Comparison of ENCODE assay signal across 18 cellular contexts in the genomic region with DNA sequence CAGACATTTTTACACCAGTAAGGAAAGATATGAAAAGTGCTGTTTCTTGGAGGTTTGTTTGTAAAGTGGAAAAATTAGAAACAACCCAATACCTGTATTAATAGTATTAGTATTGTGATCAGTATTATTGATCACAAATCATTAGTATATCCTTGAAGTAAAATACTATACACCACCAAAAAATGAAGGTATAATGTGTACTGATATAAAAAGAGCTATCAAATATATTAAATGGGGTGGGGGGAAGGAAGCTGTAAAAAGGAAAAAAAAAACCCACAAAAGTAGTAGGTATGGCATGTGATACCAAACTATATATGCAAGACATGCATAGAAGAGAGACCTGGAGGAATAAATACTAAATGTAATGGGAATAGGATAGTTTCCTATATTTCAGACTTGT. TPM values are rescaled to one million over a fixed set of nuclear protein-coding genes. Genes with fewer than 3 reads are reported as not detected.
DNase-seq lines count a peak whose midpoint lies in the region; ATAC-seq, FAIRE-seq and TF ChIP-seq lines count a peak whose summit lies in the region.
"Had no signal": no experiment of that assay in that cellular context is flagged by ENCODE, and none has a peak within 500 bp of the region (broad histone marks: within the 10 kb centered on the region; RNA-seq: fewer than 3 reads in every experiment).

No MANE protein-coding gene starts in this region.

- DNase-seq in MCF 10A (ENCODE audit: unreplicated experiment) (no peak), breast epithelium (ENCODE audit: low spot score in 2 of 2) (no peak), PC-3 (no peak), keratinocyte (ENCODE audit: low read depth, low spot score) (no peak), epidermal melanocyte (ENCODE audit: insufficient read length, low spot score) (no peak)
- DNase-seq: 8988T, BE2C, DMS153, DMS79, GDM1, HCEC 1CT had no signal

- H3K9me3 ChIP-seq in breast epithelium (no peaks in the 10 kb centered on the region), PC-3 (ENCODE audit: low read length) (no peaks in the 10 kb centered on the region), keratinocyte (ENCODE audit: control insufficient read depth, low read depth, low read length) (no peaks in the 10 kb centered on the region)
- H3K9me3 ChIP-seq: BE2C had no signal

- no peaks in the 10 kb centered on the region for H3K9me1 ChIP-seq in keratinocyte (ENCODE audit: control insufficient read depth, extremely low read depth, insufficient read depth, low read length)

- H3K9ac ChIP-seq in PC-3 (ENCODE audit: low read length): no peak overlapping the region
- H3K9ac ChIP-seq in keratinocyte (ENCODE audit: control insufficient read depth, extremely low read depth, insufficient read depth, low read length): no peak overlapping the region

- dilution Hi-C loops in keratinocyte (cut with MboI; ENCODE audit: extremely low pct_ligation_motif_present, low sequenced_read_pairs): no loop called here

- no peak overlapping the region for H3K4me3 Mint-ChIP-seq in MCF 10A (ENCODE audit: unreplicated experiment)
- H3K4me3 Mint-ChIP-seq: CD4-positive, alpha-beta T cell; GM23338 had no signal

- TF ChIP-seq POLR2A in breast epithelium (IDR thresholded peaks at IDR 0.05): no peak

- no peak overlapping the region for H3K4me2 ChIP-seq in PC-3 (ENCODE audit: low read length)
- H3K4me2 ChIP-seq in keratinocyte (ENCODE audit: control insufficient read depth, extremely low read depth, insufficient read depth, low read depth, low read length): no peak overlapping the region
- H3K4me2 ChIP-seq: GM23338 had no signal

- peaks cover 86% of the 10 kb centered on the region for H3K79me2 ChIP-seq in PC-3 (ENCODE audit: low read length)
- H3K79me2 ChIP-seq in keratinocyte (ENCODE audit: control insufficient read depth, insufficient read depth, low read length): peaks cover 8% of the 10 kb centered on the region

- peak overlapping the region; percentile 21 for H3K27ac Mint-ChIP-seq in MCF 10A (ENCODE audit: low read depth, unreplicated experiment)
- H3K27ac Mint-ChIP-seq: CD4-positive, alpha-beta T cell; GM23338 had no signal

- TF ChIP-seq CTCF in MCF 10A (IDR thresholded peaks at IDR 0.05; ENCODE audit: unreplicated experiment) (no peak), breast epithelium (IDR thresholded peaks at IDR 0.05) (no peak), PC-3 (conservative IDR thresholded peaks at IDR 0.05; ENCODE audit: low read depth, low read length) (no peak), keratinocyte (optimal IDR thresholded peaks at IDR 0.05 in 1 of 3, IDR thresholded peaks at IDR 0.05 in 1 of 3, conservative IDR thresholded peaks at IDR 0.05 in 1 of 3; ENCODE audit: extremely low read depth in 1 of 3, insufficient read depth in 2 of 3, low read length in 3 of 3) (no peak)

- no peaks in the 10 kb centered on the region for H3K36me3 ChIP-seq in breast epithelium
- H3K36me3 ChIP-seq in PC-3 (ENCODE audit: low read depth, low read length): no peaks in the 10 kb centered on the region
- H3K36me3 ChIP-seq in keratinocyte (ENCODE audit: control insufficient read depth in 2 of 2, extremely low read depth in 1 of 2, insufficient read depth in 2 of 2, low read length in 2 of 2): no peaks in the 10 kb centered on the region
- H3K36me3 ChIP-seq: BE2C had no signal

- POLR2A ChIA-PET in MCF 10A (lab: Yijun Ruan, JAX): interaction anchor here (0.6 to 3.4 kb wide), 9 partner anchors 14 to 267 kb away, joined by 3 to 29 read pairs (median 6); a partner anchor contains a TSS
- POLR2A ChIA-PET in PC-3 (lab: Charles Lee; ENCODE audit: unreplicated experiment): interaction anchor here (0.7 kb wide), 1 partner anchor 175 kb away, joined by 4 read pairs; no protein-coding TSS in a partner anchor

- CTCF ChIA-PET in MCF 10A (lab: Yijun Ruan, JAX) (interaction anchor here (0.6 to 12.4 kb wide), 64 partner anchors 8 to 421 kb away, joined by 3 to 232 read pairs (median 6); a partner anchor contains a TSS), PC-3 (lab: Charles Lee) (interaction anchor here (0.6 to 1.4 kb wide), 8 partner anchors 47 to 287 kb away, joined by 3 to 22 read pairs (median 6); a partner anchor contains a TSS)

- BruUV-seq in MCF 10A (replicated peaks; lab: Mats Ljungman, UMichigan) (no TSS peak), PC-3 (replicated peaks; lab: Mats Ljungman, UMichigan) (no TSS peak)

- no peak overlapping the region for H3K4me3 ChIP-seq in breast epithelium
- no peak overlapping the region for H3K4me3 ChIP-seq in PC-3 (ENCODE audit: low read length)
- no peak overlapping the region for H3K4me3 ChIP-seq in keratinocyte (ENCODE audit: control insufficient read depth in 2 of 3, extremely low read depth in 1 of 3, insufficient read depth in 2 of 3, low read depth in 1 of 3, low read length in 3 of 3)
- H3K4me3 ChIP-seq: GM23338 had no signal

- H4K20me1 ChIP-seq in PC-3 (ENCODE audit: low read length): 0 out of 2 replicates have a peak, but pooled peaks cover 4% of the 10 kb centered on the region
- H4K20me1 ChIP-seq in keratinocyte (ENCODE audit: control insufficient read depth, extremely low read depth, insufficient read depth, low read length): no peaks in the 10 kb centered on the region

- H3F3A ChIP-seq in PC-3 (ENCODE audit: low read length, unreplicated experiment): no peaks in the 10 kb centered on the region

- intact Hi-C loops in MCF 10A (cut with micrococcal nuclease): no loop called here
- intact Hi-C loops in breast epithelium (cut with DNase I; ENCODE audit: low total_unique reads): no loop called here
- intact Hi-C loops in PC-3 (cut with micrococcal nuclease): loop anchor here (1.0 to 5.0 kb wide), 4 partner anchors 134 to 266 kb away; no protein-coding TSS in a partner anchor

- ATAC-seq in PC-3 (no peak), HG03469 (IDR thresholded peaks at IDR 0.05; ENCODE audit: unreplicated experiment) (no peak), HG03565 (IDR thresholded peaks at IDR 0.05; ENCODE audit: unreplicated experiment) (no peak)

- H2AFZ ChIP-seq in PC-3 (ENCODE audit: low read length) (no peak overlapping the region), keratinocyte (ENCODE audit: control insufficient read depth, low read length) (no peak overlapping the region)
- H2AFZ ChIP-seq: GM23338 had no signal

- H3K9me2 ChIP-seq in PC-3 (replicated peaks; ENCODE audit: low read length): no peaks in the 10 kb centered on the region

- H3K27me3 Mint-ChIP-seq in MCF 10A (ENCODE audit: insufficient read depth, unreplicated experiment): no peaks in the 10 kb centered on the region
- H3K27me3 Mint-ChIP-seq: CD4-positive, alpha-beta T cell had no signal

- peaks cover 20% of the 10 kb centered on the region for H3K4me1 Mint-ChIP-seq in MCF 10A (ENCODE audit: insufficient read depth, unreplicated experiment)

- H3K27me3 ChIP-seq in breast epithelium: no peaks in the 10 kb centered on the region
- H3K27me3 ChIP-seq in PC-3 (ENCODE audit: low read length): no peaks in the 10 kb centered on the region
- H3K27me3 ChIP-seq in keratinocyte (ENCODE audit: control insufficient read depth, extremely low read depth, insufficient read depth, low read length): no peaks in the 10 kb centered on the region
- H3K27me3 ChIP-seq: BE2C had no signal

- H3K9me3 Mint-ChIP-seq in MCF 10A (ENCODE audit: unreplicated experiment): no peaks in the 10 kb centered on the region
- H3K9me3 Mint-ChIP-seq: CD4-positive, alpha-beta T cell; GM23338 had no signal

- FAIRE-seq in keratinocyte (lab: Jason Lieb, UNC): no peak
- FAIRE-seq: GM12892, H54 had no signal

- H3K4me1 ChIP-seq in breast epithelium (peaks cover 0 to 6% of the 10 kb centered on the region in 2 donors), PC-3 (ENCODE audit: insufficient read depth, low read length) (peaks cover 14% of the 10 kb centered on the region), keratinocyte (ENCODE audit: control insufficient read depth, extremely low read depth, insufficient read depth, low read length) (no peaks in the 10 kb centered on the region)

- H3K36me3 Mint-ChIP-seq in MCF 10A (ENCODE audit: insufficient read depth, unreplicated experiment): no peaks in the 10 kb centered on the region

- H3K27ac ChIP-seq in breast epithelium: no peak overlapping the region
- peak overlapping the region; percentile 11; the same call in 1 of the 2 replicates for H3K27ac ChIP-seq in PC-3 (ENCODE audit: low read length)
- H3K27ac ChIP-seq in keratinocyte (ENCODE audit: control insufficient read depth, insufficient read depth, low read length): peak overlapping the region; percentile 22
- H3K27ac ChIP-seq: HL-60 had no signal

RNA-seq across cellular contexts. Expression of a gene that starts 46.3 kb away (rescaled TPM):
- 11.6 and 16.7 TPM in 2 replicates for total RNA-seq in MCF 10A (2022)
- total RNA-seq in breast epithelium: 10 to 100 TPM; 20.0 to 29.0 (median 21.0) TPM
- total RNA-seq in PC-3 (2014; rRNA removed): 8.7 and 17.9 TPM in 2 replicates
- polyA plus RNA-seq in keratinocyte: 3.2 to 5.9 TPM (median 4.1 TPM) in 3 replicates
- 1.3 TPM for polyA plus RNA-seq in keratinocyte (2011; ENCODE audit: low read depth)
- 1.8 and 2.1 TPM in 2 replicates for polyA plus RNA-seq in keratinocyte (2011; cell fraction: cytosol; rRNA removed)
- 8.3 TPM in 2 replicates for polyA plus RNA-seq in keratinocyte (2011; cell fraction: nucleus; rRNA removed)
- polyA plus RNA-seq in keratinocyte (2012; ENCODE audit: low replicate concordance): 2.8 TPM in 2 replicates
- polyA minus RNA-seq in keratinocyte: 13.4 to 22.8 TPM (median 18.7 TPM) in 3 replicates
- 2.5 TPM for polyA minus RNA-seq in keratinocyte (2011; cell fraction: cytosol; rRNA and poly(A)+ RNA removed)
- polyA minus RNA-seq in keratinocyte (2011; cell fraction: nucleus; rRNA and poly(A)+ RNA removed): 8.8 and 18.6 TPM in 2 replicates

Comparison
In these comparisons a context has a peak if more than half of its experiments do, and no peak if none do; other contexts are left out.
1. H3K27ac ChIP-seq: peak in PC-3 (single experiment) and keratinocyte (single experiment); none in breast epithelium (0 of 2).